ENCODE assay signal across 7 cellular contexts in genomic region chr2:131264034-131264433, GRCh38. TPM values are rescaled to one million over a fixed set of nuclear protein-coding genes. Genes with fewer than 3 reads are reported as not detected.
"Had no signal": no experiment of that assay in that cellular context is flagged by ENCODE, and none has a peak within 500 bp of the region (broad histone marks: within the 10 kb centered on the region; RNA-seq: fewer than 3 reads in every experiment).

No MANE protein-coding gene starts in this region.

RNA-seq across cellular contexts. Expression of gene POTEE, which starts 54.7 kb away (rescaled TPM):
- total RNA-seq: NCI-H460, PC-3, Peyer's patch, Right ventricle myocardium inferior, Right ventricle myocardium superior, RPMI7951, SK-MEL-5 had no signal
